ENCODE assay signal across 24 cellular contexts in genomic region chr17:48021964-48022363, GRCh38. TPM values are rescaled to one million over a fixed set of nuclear protein-coding genes. Genes with fewer than 3 reads are reported as not detected.
"Had no signal": no experiment of that assay in that cellular context is flagged by ENCODE, and none has a peak within 500 bp of the region (broad histone marks: within the 10 kb centered on the region; RNA-seq: fewer than 3 reads in every experiment).

No MANE protein-coding gene starts in this region.

- H3K27me3 ChIP-seq: foreskin keratinocyte, tibial nerve had no signal

- H3K27ac Mint-ChIP-seq: activated CD4-positive, alpha-beta T cell treated with anti-CD3 and anti-CD28 coated beads, Interleukin-2, amount 10 ng/mL, durations not matched to agents 24 days and 14 days; activated naive CD4-positive, alpha-beta T cell treated with anti-CD3 and anti-CD28 coated beads, Interleukin-2, amount 50 U/mL, for 24 hours; activated T-helper 2 cell treated with anti-CD3 and anti-CD28 coated beads, Interferon-gamma antibody, Interleukin-2, Interleukin-4, amounts not matched to agents 10 μg/mL and 5 μg/mL and 100 μg/mL, durations not matched to agents 14 hours and 24 hours and 36 hours; dendritic cell treated with granulocyte-macrophage colony-stimulating factor and Interleukin-4, amounts not matched to agents 40 ng/mL and 50 ng/mL, for 4 days; endodermal cell; naive thymus-derived CD4-positive, alpha-beta T cell had no signal

- H3K9me3 Mint-ChIP-seq: activated CD4-positive, alpha-beta memory T cell treated with anti-CD3 and anti-CD28 coated beads, Interleukin-2, amount 10 ng/mL, durations not matched to agents 7 days and 5 days; activated CD4-positive, alpha-beta T cell treated with anti-CD3 and anti-CD28 coated beads, Interleukin-2, amount 10 ng/mL, durations not matched to agents 24 days and 14 days; activated naive CD4-positive, alpha-beta T cell treated with anti-CD3 and anti-CD28 coated beads, Interleukin-2, amount 50 U/mL, for 24 hours; activated T-helper 2 cell treated with anti-CD3 and anti-CD28 coated beads, Interferon-gamma antibody, Interleukin-2, Interleukin-4, amounts not matched to agents 10 μg/mL and 5 μg/mL and 100 μg/mL, durations not matched to agents 14 hours and 24 hours and 36 hours; central memory CD8-positive, alpha-beta T cell; dendritic cell treated with granulocyte-macrophage colony-stimulating factor and Interleukin-4, amounts not matched to agents 40 ng/mL and 50 ng/mL, for 4 days; endodermal cell; naive thymus-derived CD4-positive, alpha-beta T cell had no signal

- H3K36me3 Mint-ChIP-seq: activated naive CD4-positive, alpha-beta T cell treated with anti-CD3 and anti-CD28 coated beads, Interleukin-2, amount 50 U/mL, for 24 hours had no signal

- H3K4me3 ChIP-seq: heart left ventricle, tibial nerve had no signal

- ATAC-seq: esophagus mucosa; foreskin keratinocyte; heart left ventricle; naive thymus-derived CD4-positive, alpha-beta T cell; right cardiac atrium had no signal

- H3K4me3 Mint-ChIP-seq: activated CD4-positive, alpha-beta memory T cell treated with anti-CD3 and anti-CD28 coated beads, Interleukin-2, amount 10 ng/mL, durations not matched to agents 7 days and 5 days; activated CD4-positive, alpha-beta T cell treated with anti-CD3 and anti-CD28 coated beads, Interleukin-2, amount 10 ng/mL, durations not matched to agents 24 days and 14 days; central memory CD8-positive, alpha-beta T cell; dendritic cell treated with granulocyte-macrophage colony-stimulating factor and Interleukin-4, amounts not matched to agents 40 ng/mL and 50 ng/mL, for 4 days; endodermal cell had no signal

- H3K36me3 ChIP-seq: heart left ventricle, tibial nerve had no signal

- H3K9me3 ChIP-seq: heart left ventricle, tibial nerve had no signal

- DNase-seq: activated CD4-positive, alpha-beta memory T cell treated with anti-CD3 and anti-CD28 coated beads, Interleukin-2, amount 10 ng/mL, durations not matched to agents 7 days and 5 days; activated CD4-positive, alpha-beta T cell treated with anti-CD3 and anti-CD28 coated beads, Interleukin-2, amount 10 ng/mL, durations not matched to agents 24 days and 14 days; activated CD4-positive, CD25-positive, alpha-beta regulatory T cell treated with anti-CD3 and anti-CD28 coated beads, Interleukin-2, amount 50 U/mL, for 72 hours; activated T-cell treated with anti-CD3 and anti-CD28 coated beads, Interleukin-2, amount 50 U/mL, for 48 hours; anterior cingulate cortex; endodermal cell; foreskin keratinocyte; heart left ventricle; hypothalamus; midbrain; naive thymus-derived CD4-positive, alpha-beta T cell; occipital lobe; right cardiac atrium; stimulated activated CD4-positive, alpha-beta T cell treated with anti-CD3 and anti-CD28 coated beads, Interleukin-2, amount 100 ng/mL, for 48 hours; stimulated activated naive CD4-positive, alpha-beta T cell treated with Interleukin-2 at 50 U/mL for 16 hours; T1000 had no signal

- H3K27ac ChIP-seq: foreskin keratinocyte, heart left ventricle, parathyroid adenoma had no signal

RNA-seq across cellular contexts. Expression of gene COPZ2, which starts 15.6 kb away (rescaled TPM):
- total RNA-seq: endodermal cell had no signal
- polyA plus RNA-seq: neural cell had no signal
